Comparison of ENCODE assay signal across 17 cellular contexts in the genomic region with DNA sequence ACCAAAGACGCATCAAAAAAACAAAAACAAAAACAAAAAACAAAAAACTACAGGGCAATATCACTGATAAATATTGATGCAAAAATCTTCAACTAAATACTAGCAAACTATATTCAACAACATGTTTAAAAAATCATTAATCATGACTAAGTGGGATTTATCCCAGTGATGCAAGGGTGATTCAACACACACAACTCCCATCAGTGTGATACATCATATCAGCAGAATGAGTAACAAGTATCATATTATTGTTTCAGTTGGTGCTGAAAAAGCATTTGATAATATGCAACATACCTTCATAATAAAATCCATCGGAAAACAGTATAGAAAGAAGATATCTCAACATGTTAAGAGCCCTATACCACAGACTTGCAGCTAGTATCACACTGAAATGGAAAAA.
DNase-seq lines count a peak whose midpoint lies in the region; ATAC-seq and TF ChIP-seq lines count a peak whose summit lies in the region.
"Had no signal": no experiment of that assay in that cellular context is flagged by ENCODE, and none has a peak within 500 bp of the region (broad histone marks: within the 10 kb centered on the region; RNA-seq: fewer than 3 reads in every experiment).

No MANE protein-coding gene starts in this region.

- POLR2A ChIA-PET in WTC11 (lab: Charles Lee) = no interaction called here

- in situ Hi-C loops in brain microvascular endothelial cell (cut with HindIII; ENCODE audit: low pct_ligation_motif_present, low sequenced_read_pairs) = no loop called here

- no peak overlapping the region for H3K4me3 ChIP-seq in brain microvascular endothelial cell (ENCODE audit: low read depth, low read length)
- H3K4me3 ChIP-seq: BLaER1, GM12878, HAP-1, K562 had no signal

- CTCF ChIA-PET in WTC11 (lab: Charles Lee) = no interaction called here

- H3K36me3 ChIP-seq in brain microvascular endothelial cell (replicated peaks) = no peaks in the 10 kb centered on the region
- H3K36me3 ChIP-seq: BLaER1, HAP-1 had no signal

- TF ChIP-seq CTCF in brain microvascular endothelial cell (IDR thresholded peaks at IDR 0.05; ENCODE audit: low read depth, low read length, missing control alignments) (no peak), WTC11 (IDR thresholded peaks at IDR 0.05) (no peak)

- ATAC-seq in WTC11 (no peak), HG02981 (IDR thresholded peaks at IDR 0.05; ENCODE audit: unreplicated experiment) (no peak)
- ATAC-seq: GM12878, K562 had no signal

- DNase-seq in activated naive CD4-positive, alpha-beta T cell (lab: John Stamatoyannopoulos, UW) = no peak
- DNase-seq in NCI-H460 (ENCODE audit: extremely low read depth, low read depth) = peak; percentile 12
- DNase-seq in brain microvascular endothelial cell = peak; percentile 12
- DNase-seq in WTC11 (ENCODE audit: low spot score) = no peak
- DNase-seq in NOMO-1 treated with dmso at 0.1 percent for 144 hours (lab: John Stamatoyannopoulos, UW; ENCODE audit: unreplicated experiment) = no peak
- DNase-seq: AML-193; Caco-2; CD8-positive, alpha-beta memory T cell; DMS53; GOT3 had no signal

- peaks cover 17% of the 10 kb centered on the region for H3K9me3 Mint-ChIP-seq in activated naive CD4-positive, alpha-beta T cell treated with anti-CD3 and anti-CD28 coated beads, Interleukin-2, amount 50 U/mL, for 24 hours
- peaks cover 11% of the 10 kb centered on the region for H3K9me3 Mint-ChIP-seq in WTC11

- H3K4me3 Mint-ChIP-seq in activated naive CD4-positive, alpha-beta T cell treated with anti-CD3 and anti-CD28 coated beads, Interleukin-2, amount 50 U/mL, for 24 hours = no peak overlapping the region
- no peak overlapping the region for H3K4me3 Mint-ChIP-seq in WTC11
- H3K4me3 Mint-ChIP-seq: CD8-positive, alpha-beta memory T cell had no signal

- no peaks in the 10 kb centered on the region for H3K36me3 Mint-ChIP-seq in activated naive CD4-positive, alpha-beta T cell treated with anti-CD3 and anti-CD28 coated beads, Interleukin-2, amount 50 U/mL, for 24 hours
- no peaks in the 10 kb centered on the region for H3K36me3 Mint-ChIP-seq in WTC11
- H3K36me3 Mint-ChIP-seq: CD8-positive, alpha-beta memory T cell had no signal

- no peaks in the 10 kb centered on the region for H3K27me3 Mint-ChIP-seq in activated naive CD4-positive, alpha-beta T cell treated with anti-CD3 and anti-CD28 coated beads, Interleukin-2, amount 50 U/mL, for 24 hours
- no peaks in the 10 kb centered on the region for H3K27me3 Mint-ChIP-seq in WTC11 (ENCODE audit: low read depth)
- H3K27me3 Mint-ChIP-seq: CD8-positive, alpha-beta memory T cell had no signal

- peak overlapping the region; percentile 25 for H3K27ac Mint-ChIP-seq in activated naive CD4-positive, alpha-beta T cell treated with anti-CD3 and anti-CD28 coated beads, Interleukin-2, amount 50 U/mL, for 24 hours
- no peak overlapping the region for H3K27ac Mint-ChIP-seq in WTC11
- H3K27ac Mint-ChIP-seq: CD8-positive, alpha-beta memory T cell had no signal

- H3K4me1 Mint-ChIP-seq in activated naive CD4-positive, alpha-beta T cell treated with anti-CD3 and anti-CD28 coated beads, Interleukin-2, amount 50 U/mL, for 24 hours = no peaks in the 10 kb centered on the region
- H3K4me1 Mint-ChIP-seq in WTC11 = no peaks in the 10 kb centered on the region

- no peaks in the 10 kb centered on the region for H3K27me3 ChIP-seq in brain microvascular endothelial cell (replicated peaks)
- H3K27me3 ChIP-seq: BLaER1 had no signal

- no peak overlapping the region for H3K27ac ChIP-seq in brain microvascular endothelial cell
- H3K27ac ChIP-seq: 22Rv1, BLaER1 had no signal

TF ChIP-seq in WTC11, 78 proteins besides CTCF, POLR2A, EP300 and RAD21:
- TF ChIP-seq SP1 (CRISPR knock-in tag; conservative IDR thresholded peaks at IDR 0.05) (no peak), TEAD4 (CRISPR knock-in tag; IDR thresholded peaks at IDR 0.05) (no peak)

Comparison
In these comparisons a context has a peak if more than half of its experiments do, and no peak if none do; other contexts are left out.
1. DNase-seq: peak in NCI-H460 (single experiment) and brain microvascular endothelial cell (single experiment); none in activated naive CD4-positive, alpha-beta T cell (0 of 4), WTC11 (single experiment) and NOMO-1 treated with dmso at 0.1 percent for 144 hours (single experiment).